ENCODE assay signal across 2 cellular contexts in the genomic region with DNA sequence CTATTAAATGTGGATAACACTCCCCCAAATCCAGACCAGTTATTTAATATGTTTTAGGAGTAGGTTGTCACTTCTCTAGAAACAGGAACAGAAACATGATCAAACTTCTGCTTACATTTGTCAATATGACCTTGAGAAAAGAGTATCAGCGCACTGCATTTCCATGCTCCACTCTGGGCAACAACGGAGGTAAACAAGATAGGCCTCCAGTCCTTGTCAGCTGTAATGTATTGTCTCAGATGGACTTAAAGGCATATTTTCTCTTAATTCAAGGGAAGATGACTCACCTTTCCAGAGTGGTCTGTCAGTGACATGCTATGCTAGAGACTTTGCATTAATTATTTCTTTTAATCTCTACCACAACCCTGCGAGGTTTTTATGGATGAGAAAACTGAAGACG.
TF ChIP-seq lines count a peak whose summit lies in the region.

No MANE protein-coding gene starts in this region.

TF ChIP-seq in GM12891, 5 proteins besides CTCF, POLR2A, EP300 and RAD21:
- TF ChIP-seq PAX5 (IDR thresholded peaks at IDR 0.05; ENCODE audit: insufficient read depth, low read length, severe bottlenecking) (no peak), SPI1 (IDR thresholded peaks at IDR 0.05; ENCODE audit: low read depth, low read length) (peak; percentile 58; the same call in 1 of the 2 replicates)

TF ChIP-seq in GM12878, 131 proteins besides CTCF, POLR2A, EP300 and RAD21:
- TF ChIP-seq SPI1 (IDR thresholded peaks at IDR 0.05; ENCODE audit: borderline replicate concordance, insufficient read depth, low read depth, low read length) (peak; percentile 51), SREBF1 (IDR thresholded peaks at IDR 0.05; ENCODE audit: low read length) (no peak)
